ENCODE assay signal across 9 cellular contexts in the genomic region with DNA sequence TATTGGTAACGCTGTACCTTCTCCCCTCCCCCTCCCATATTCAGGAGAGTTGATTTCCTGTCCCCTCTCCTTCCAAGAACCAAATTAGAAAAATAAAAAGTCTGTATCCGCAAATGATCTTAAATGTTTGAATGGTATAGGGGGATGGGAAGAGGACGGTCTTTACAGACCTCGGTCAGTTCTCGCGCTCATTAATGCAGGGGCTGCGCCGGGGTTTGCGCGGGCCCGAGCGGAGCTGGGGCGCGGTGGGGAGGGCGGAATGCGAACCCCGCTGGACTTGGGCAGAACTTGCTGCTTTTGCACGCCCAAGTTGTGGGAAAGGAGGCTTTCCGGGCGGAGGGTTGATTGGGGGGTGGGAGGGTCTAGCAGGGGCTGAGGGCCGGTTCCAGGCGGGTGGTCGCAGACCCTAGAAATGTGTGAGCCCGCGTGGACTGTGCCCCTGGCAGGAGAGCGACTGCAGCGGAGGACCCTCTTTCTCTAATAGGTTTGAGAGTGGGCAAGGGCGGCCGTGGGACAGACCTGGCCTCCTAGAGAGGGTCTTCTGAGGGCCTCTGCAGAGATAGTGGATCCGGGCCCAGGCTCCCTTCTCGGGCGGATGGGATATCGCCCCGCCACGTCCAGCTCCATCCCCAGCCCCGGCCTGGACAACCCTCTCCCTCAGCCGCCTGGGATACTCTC. TPM values are rescaled to one million over a fixed set of nuclear protein-coding genes. Genes with fewer than 3 reads are reported as not detected.
DNase-seq lines count a peak whose midpoint lies in the region; ATAC-seq, FAIRE-seq and TF ChIP-seq lines count a peak whose summit lies in the region.
"Had no signal": no experiment of that assay in that cellular context is flagged by ENCODE, and none has a peak within 500 bp of the region (broad histone marks: within the 10 kb centered on the region; RNA-seq: fewer than 3 reads in every experiment).

No MANE protein-coding gene starts in this region.

- H3K4me3 Mint-ChIP-seq in astrocyte (ENCODE audit: unreplicated experiment) (peak overlapping the region; percentile 88), progenitor cell of endocrine pancreas (ENCODE audit: low read depth) (peak overlapping the region; percentile 89)
- no peak overlapping the region for H3K4me3 Mint-ChIP-seq in activated T-cell treated with anti-CD3 and anti-CD28 coated beads, Interleukin-2, amount 50 U/mL, for 4 hours

- H3K9ac ChIP-seq in astrocyte (ENCODE audit: low read length) = peak overlapping the region; percentile 96

- H3K4me1 ChIP-seq in astrocyte (ENCODE audit: insufficient read depth, low read length) (peaks cover 52% of the 10 kb centered on the region), hepatocyte (ENCODE audit: insufficient read depth) (peaks cover 63% of the 10 kb centered on the region)

- H3K27me3 Mint-ChIP-seq in astrocyte (ENCODE audit: low read depth, unreplicated experiment) (peaks cover 47% of the 10 kb centered on the region), progenitor cell of endocrine pancreas (peaks cover 31% of the 10 kb centered on the region)
- H3K27me3 Mint-ChIP-seq in activated T-cell treated with anti-CD3 and anti-CD28 coated beads, Interleukin-2, amount 50 U/mL, for 4 hours (ENCODE audit: low read depth) = peaks cover 88% of the 10 kb centered on the region

- H3K9me3 ChIP-seq in astrocyte (ENCODE audit: insufficient read depth, low read depth, low read length) = no peaks in the 10 kb centered on the region
- H3K9me3 ChIP-seq in hepatocyte (ENCODE audit: low read depth) = no peaks in the 10 kb centered on the region

- H3K27me3 ChIP-seq in astrocyte (ENCODE audit: insufficient read depth, low read length) = no peaks in the 10 kb centered on the region
- peaks cover 4% of the 10 kb centered on the region for H3K27me3 ChIP-seq in hepatocyte

- H3K79me2 ChIP-seq in astrocyte (ENCODE audit: insufficient read depth, low read length) (peaks cover 99% of the 10 kb centered on the region), hepatocyte (peaks cover 97% of the 10 kb centered on the region)

- no peaks in the 10 kb centered on the region for H3K9me2 ChIP-seq in hepatocyte (replicated peaks; ENCODE audit: insufficient read depth)

- H2AFZ ChIP-seq in astrocyte (ENCODE audit: low read depth, low read length) = no peak overlapping the region
- peak overlapping the region; percentile 65 for H2AFZ ChIP-seq in hepatocyte

- H3K27ac ChIP-seq in astrocyte (ENCODE audit: low read depth, low read length) (peak overlapping the region; percentile 90), hepatocyte (peak overlapping the region; percentile 88)

- 37% methylated on average over 26 of the region's 37 CpGs for WGBS in hepatocyte (ENCODE audit: low lambda C conversion rate, missing lambda C conversion rate)

- H3K36me3 Mint-ChIP-seq in astrocyte (ENCODE audit: low read depth, unreplicated experiment) (peaks cover 36% of the 10 kb centered on the region), progenitor cell of endocrine pancreas (ENCODE audit: insufficient read depth) (peaks cover 12% of the 10 kb centered on the region)
- H3K36me3 Mint-ChIP-seq in activated T-cell treated with anti-CD3 and anti-CD28 coated beads, Interleukin-2, amount 50 U/mL, for 4 hours (ENCODE audit: insufficient read depth) = no peaks in the 10 kb centered on the region

- ATAC-seq in activated T-cell treated with anti-CD3 and anti-CD28 coated beads, Interleukin-2, amount 50 U/mL, for 4 hours = no peak
- no peak for ATAC-seq in HG03342 (IDR thresholded peaks at IDR 0.05; ENCODE audit: unreplicated experiment)

- peaks cover 52% of the 10 kb centered on the region for H4K20me1 ChIP-seq in astrocyte (ENCODE audit: insufficient read depth, low read length)
- H4K20me1 ChIP-seq in hepatocyte (ENCODE audit: insufficient read depth, poor library complexity, severe bottlenecking) = peaks cover 34% of the 10 kb centered on the region

- peak overlapping the region; percentile 89 for H3K27ac Mint-ChIP-seq in astrocyte (ENCODE audit: unreplicated experiment)
- peak overlapping the region; percentile 96 for H3K27ac Mint-ChIP-seq in progenitor cell of endocrine pancreas

- no peak for FAIRE-seq in astrocyte (lab: Jason Lieb, UNC)

- TF ChIP-seq CTCF in astrocyte (IDR thresholded peaks at IDR 0.05; ENCODE audit: insufficient read depth, low read depth, low read length) (no peak), hepatocyte (IDR thresholded peaks at IDR 0.05; ENCODE audit: poor library complexity) (no peak), progenitor cell of endocrine pancreas (IDR thresholded peaks at IDR 0.05; ENCODE audit: unreplicated experiment) (no peak)

- H3K9me3 Mint-ChIP-seq in astrocyte (ENCODE audit: unreplicated experiment) (peaks cover 12% of the 10 kb centered on the region), progenitor cell of endocrine pancreas (ENCODE audit: low read depth) (no peaks in the 10 kb centered on the region)
- H3K9me3 Mint-ChIP-seq in activated T-cell treated with anti-CD3 and anti-CD28 coated beads, Interleukin-2, amount 50 U/mL, for 4 hours = no peaks in the 10 kb centered on the region

- H3K36me3 ChIP-seq in astrocyte (ENCODE audit: insufficient read depth, low read length) = peaks cover 37% of the 10 kb centered on the region
- H3K36me3 ChIP-seq in hepatocyte (replicated peaks; ENCODE audit: insufficient read depth, low read depth) = no peaks in the 10 kb centered on the region

- peak overlapping the region; percentile 93 for H3K4me2 ChIP-seq in astrocyte (ENCODE audit: low read length)
- peak overlapping the region; percentile 96 for H3K4me2 ChIP-seq in hepatocyte

- H3K4me1 Mint-ChIP-seq in astrocyte (ENCODE audit: low read depth, unreplicated experiment) (peaks cover 54% of the 10 kb centered on the region), progenitor cell of endocrine pancreas (ENCODE audit: low read depth) (peaks cover 81% of the 10 kb centered on the region)
- H3K4me1 Mint-ChIP-seq in activated T-cell treated with anti-CD3 and anti-CD28 coated beads, Interleukin-2, amount 50 U/mL, for 4 hours (ENCODE audit: low read depth) = no peaks in the 10 kb centered on the region

- peak; percentile 20 for DNase-seq in D341Med (ENCODE audit: low spot score)
- no peak for DNase-seq in astrocyte (ENCODE audit: low read depth)
- DNase-seq in hepatocyte (ENCODE audit: low spot score) = no peak
- DNase-seq in progenitor cell of endocrine pancreas (ENCODE audit: low spot score, unreplicated experiment) = no peak
- DNase-seq in activated T-cell treated with anti-CD3 and anti-CD28 coated beads, Interleukin-2, amount 50 U/mL, for 4 hours = no peak
- DNase-seq in NCI-H1048 (lab: John Stamatoyannopoulos, UW) = no peak
- no peak for DNase-seq in NCI-H2196 (lab: John Stamatoyannopoulos, UW; ENCODE audit: unreplicated experiment)
- DNase-seq: NCI-H524 treated with DMSO at 0.1 percent for 48 hours had no signal

- H3K4me3 ChIP-seq in astrocyte (ENCODE audit: insufficient read depth, low read depth, low read length) (peak overlapping the region; percentile 59), hepatocyte (peak overlapping the region; percentile 43)

RNA-seq across cellular contexts. Expression of a gene that starts 11.1 kb away (rescaled TPM):
- total RNA-seq in astrocyte (59.0 and 75.8 TPM in 2 replicates), hepatocyte (16.5 and 23.0 TPM in 2 replicates), progenitor cell of endocrine pancreas (40.3 and 48.6 TPM in 2 replicates)
- polyA plus RNA-seq in hepatocyte = 27.9 and 28.3 TPM in 2 replicates
- total RNA-seq in activated T-cell treated with anti-CD3 and anti-CD28 coated beads, Interleukin-2, amount 50 U/mL, for 4 hours = under 1 TPM; 0.13 to 0.24 (median 0.15) TPM

Comparison
In these comparisons a context has a peak if more than half of its experiments do, and no peak if none do; other contexts are left out.
1. RNA of a gene that starts 11.1 kb away (total RNA-seq): 59.0 to 75.8 TPM in astrocyte, 40.3 to 48.6 TPM in progenitor cell of endocrine pancreas and 16.5 to 23.0 TPM in hepatocyte; 0.13 to 0.24 TPM in activated T-cell treated with anti-CD3 and anti-CD28 coated beads, Interleukin-2, amount 50 U/mL, for 4 hours; every median in the first group is over 10 times any median in the second.